In the genomic region with DNA sequence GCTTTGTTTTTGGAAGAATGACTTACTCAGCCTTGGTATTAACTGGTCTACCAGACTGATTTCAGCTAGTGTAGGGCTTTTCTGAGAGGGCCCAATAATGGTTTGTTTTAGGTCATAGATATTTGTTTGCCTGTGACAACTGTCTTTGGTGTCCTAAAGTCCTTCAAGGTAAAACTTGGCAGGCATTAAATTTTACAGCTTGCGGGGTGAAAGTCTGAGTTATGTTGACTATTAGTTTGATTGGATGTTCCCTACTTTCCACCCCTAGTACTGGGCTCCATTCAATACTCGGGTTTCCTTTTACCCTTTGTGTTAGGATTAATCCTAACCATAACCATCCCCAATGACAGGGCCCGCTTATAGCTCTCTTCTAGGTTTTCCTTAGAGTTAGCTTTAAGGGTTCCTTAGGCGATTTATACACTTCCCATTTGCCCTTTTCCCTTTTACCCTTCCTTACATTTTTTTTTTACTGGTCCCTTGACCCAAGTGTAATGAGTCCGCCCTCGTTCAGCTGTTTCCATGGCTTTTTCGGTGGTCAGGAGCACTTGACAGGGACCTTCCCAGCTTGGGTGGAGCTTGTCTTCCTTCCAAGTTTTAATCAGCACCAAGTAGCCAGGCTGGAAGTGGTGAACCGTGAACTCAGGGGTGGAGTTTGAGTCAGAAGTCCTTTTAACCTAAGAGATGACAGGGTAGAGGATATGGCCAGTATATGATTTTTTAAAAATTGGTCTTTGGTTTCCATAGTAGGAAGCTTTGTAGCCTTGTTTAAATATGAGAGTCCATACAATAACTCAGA, we compare ENCODE assay signal across 17 cellular contexts. TPM values are rescaled to one million over a fixed set of nuclear protein-coding genes. Genes with fewer than 3 reads are reported as not detected.
DNase-seq lines count a peak whose midpoint lies in the region; ATAC-seq and TF ChIP-seq lines count a peak whose summit lies in the region.
"Had no signal": no experiment of that assay in that cellular context is flagged by ENCODE, and none has a peak within 500 bp of the region (broad histone marks: within the 10 kb centered on the region; RNA-seq: fewer than 3 reads in every experiment).

No MANE protein-coding gene starts in this region.

- H4K8ac ChIP-seq in H9 (replicated peaks; ENCODE audit: insufficient read length, low read depth, low read length): no peak overlapping the region

- intact Hi-C loops in mucosa of descending colon (cut with DNase I, micrococcal nuclease) (no loop called here), thyroid gland (cut with DNase I) (no loop called here)

- no peak overlapping the region for H4K91ac ChIP-seq in H9 (ENCODE audit: insufficient read length, low read depth, low read length)

- H3K9ac ChIP-seq in H9 (ENCODE audit: extremely low read depth, insufficient read length, low read length): no peak overlapping the region

- peaks cover 2% of the 10 kb centered on the region; the same call in 1 of the 2 replicates for H3K27me3 Mint-ChIP-seq in H9 (ENCODE audit: low read depth)

- H3K27ac ChIP-seq in thyroid gland (no peak overlapping the region), H9 (ENCODE audit: insufficient read length, low read depth, low read length) (no peak overlapping the region)
- H3K27ac ChIP-seq: A549, C4-2B, HL-60 had no signal

- no peaks in the 10 kb centered on the region for H3K79me1 ChIP-seq in H9 (ENCODE audit: insufficient read depth, low read depth, low read length, poor library complexity, severe bottlenecking)

- H3K23ac ChIP-seq in H9 (ENCODE audit: insufficient read length, low read depth, low read length): no peak overlapping the region

- H3K14ac ChIP-seq in H9 (ENCODE audit: insufficient read depth, low read length): no peak overlapping the region

- peaks cover 4% of the 10 kb centered on the region for H3K4me1 ChIP-seq in mucosa of descending colon (ENCODE audit: low read depth)
- no peaks in the 10 kb centered on the region for H3K4me1 ChIP-seq in thyroid gland
- no peaks in the 10 kb centered on the region for H3K4me1 ChIP-seq in H9 (ENCODE audit: insufficient read depth, low read length)
- H3K4me1 ChIP-seq: A549, BE2C had no signal

- no peak for TF ChIP-seq POLR2A in thyroid gland (IDR thresholded peaks at IDR 0.05)

- peaks cover 11 to 25% (median 22%) of the 10 kb centered on the region in 3 experiments for H3K36me3 Mint-ChIP-seq in H9 (ENCODE audit: insufficient read depth in 1 of 3, low read depth in 3 of 3)

- H3K56ac ChIP-seq in H9 (ENCODE audit: insufficient read length, low read depth, low read length): no peak overlapping the region

- no peaks in the 10 kb centered on the region for H3K79me2 ChIP-seq in H9 (ENCODE audit: insufficient read depth, low read length)

- 55 to 63% methylated on average over 8 of the region's 8 CpGs for WGBS in thyroid gland, 2 donors
- no CpG with 5 or more reads among the region's 8 CpGs for WGBS in H9 (ENCODE audit: extremely low coverage, insufficient read length, low lambda C conversion rate)

- H2BK120ac ChIP-seq in H9 (ENCODE audit: low read depth, low read length, poor library complexity, severe bottlenecking): no peak overlapping the region

- no peaks in the 10 kb centered on the region for H4K20me1 ChIP-seq in H9 (ENCODE audit: control insufficient read depth, insufficient read depth, insufficient read length)

- H3K4ac ChIP-seq in H9 (ENCODE audit: low read depth, low read length): no peak overlapping the region

- H3K27me3 ChIP-seq in thyroid gland: no peaks in the 10 kb centered on the region
- no peaks in the 10 kb centered on the region for H3K27me3 ChIP-seq in H9 (ENCODE audit: insufficient read depth, low read length)
- H3K27me3 ChIP-seq: BE2C had no signal

- no peak overlapping the region for H3T11ph ChIP-seq in H9 (ENCODE audit: low read length)

- H2AFZ ChIP-seq in H9 (ENCODE audit: low read length): no peak overlapping the region

- no peak overlapping the region for H2BK15ac ChIP-seq in H9 (ENCODE audit: low read depth, low read length)

- no peaks in the 10 kb centered on the region for H3K36me3 ChIP-seq in mucosa of descending colon (ENCODE audit: low read depth)
- H3K36me3 ChIP-seq in thyroid gland: no peaks in the 10 kb centered on the region
- H3K36me3 ChIP-seq: BE2C had no signal

- H2AK5ac ChIP-seq in H9 (ENCODE audit: insufficient read length, low read length): no peak overlapping the region

- no peaks in the 10 kb centered on the region for H3K4me1 Mint-ChIP-seq in H9

- H4K5ac ChIP-seq in H9 (ENCODE audit: insufficient read length, low read depth, low read length): no peak overlapping the region

- DNase-seq in RPMI7951 (ENCODE audit: low read depth) (peak; percentile 52), glomerular visceral epithelial cell (ENCODE audit: extremely low spot score) (peak; percentile 31), mucosa of descending colon (peak in 1 of 3 donors; percentile 70), thyroid gland (peak; percentile 17 to 25), H9 (no peak)
- DNase-seq: BE2C; CD4-positive, alpha-beta memory T cell; DMS153; DMS79 treated with DMSO at 0.1 percent for 48 hours; EL; HCEC 1CT had no signal

- no peak overlapping the region for H2BK5ac ChIP-seq in H9 (ENCODE audit: insufficient read length, low read length)

- H2BK12ac ChIP-seq in H9 (ENCODE audit: insufficient read length, low read depth, low read length): no peak overlapping the region

- no peak overlapping the region for H3K18ac ChIP-seq in H9 (ENCODE audit: insufficient read length, low read depth, low read length)

- no peak overlapping the region for H3K4me2 ChIP-seq in H9 (ENCODE audit: insufficient read depth, insufficient read length, low read length)
- H3K4me2 ChIP-seq: A549 had no signal

- TF ChIP-seq CTCF in mucosa of descending colon (IDR thresholded peaks at IDR 0.05) (no peak), thyroid gland (IDR thresholded peaks at IDR 0.05) (no peak), H9 (conservative IDR thresholded peaks at IDR 0.05) (no peak)

- ATAC-seq in mucosa of descending colon (peak; percentile 80), HG03139 (IDR thresholded peaks at IDR 0.05; ENCODE audit: unreplicated experiment) (no peak), GM19023 (IDR thresholded peaks at IDR 0.05; ENCODE audit: unreplicated experiment) (no peak)
- ATAC-seq: A549 had no signal

- H3K23me2 ChIP-seq in H9 (ENCODE audit: insufficient read length, low read depth, low read length, poor library complexity, severe bottlenecking): no peaks in the 10 kb centered on the region

- H3K27ac Mint-ChIP-seq in H9: no peak overlapping the region
- H3K27ac Mint-ChIP-seq: CD4-positive, alpha-beta memory T cell had no signal

- peaks cover 92 to 99% of the 10 kb centered on the region in 2 experiments for H3K9me3 Mint-ChIP-seq in H9

- H3K4me3 Mint-ChIP-seq in H9: no peak overlapping the region
- H3K4me3 Mint-ChIP-seq: CD4-positive, alpha-beta memory T cell had no signal

- no peak overlapping the region for H2BK20ac ChIP-seq in H9 (ENCODE audit: low read depth, low read length, poor library complexity, severe bottlenecking)

- H3K9me3 ChIP-seq in mucosa of descending colon: peaks cover 4% of the 10 kb centered on the region
- H3K9me3 ChIP-seq in thyroid gland: no peaks in the 10 kb centered on the region
- H3K9me3 ChIP-seq in H9 (ENCODE audit: control insufficient read depth, low read depth, low read length): peaks cover 98% of the 10 kb centered on the region
- H3K9me3 ChIP-seq: BE2C had no signal

- H3K4me3 ChIP-seq in mucosa of descending colon (no peak overlapping the region), thyroid gland (replicated peaks in 1 of 3) (no peak overlapping the region)
- H3K4me3 ChIP-seq: A549 had no signal

RNA-seq across cellular contexts. Expression of a gene that starts 28.5 kb away (rescaled TPM):
- total RNA-seq in RPMI7951 (2014; rRNA removed; shearing (Covaris generic)): not detected in 2 replicates
- total RNA-seq in mucosa of descending colon: not detected
- total RNA-seq in thyroid gland: not detected
- not detected in 2 replicates for total RNA-seq in H9 (2021)
- total RNA-seq: CD4-positive, alpha-beta memory T cell; H1 had no signal

RNA-seq across cellular contexts. Expression of a gene that starts 32.2 kb away (rescaled TPM):
- not detected in 2 replicates for total RNA-seq in RPMI7951 (2014; rRNA removed; shearing (Covaris generic))
- not detected for total RNA-seq in mucosa of descending colon
- not detected for total RNA-seq in thyroid gland
- total RNA-seq in H9 (2021): not detected in 2 replicates
- total RNA-seq: CD4-positive, alpha-beta memory T cell; H1 had no signal
